8 cellular contexts compared by ENCODE assay signal in genomic region chr2:126656311-126657145, GRCh38. TPM values are rescaled to one million over a fixed set of nuclear protein-coding genes. Genes with fewer than 3 reads are reported as not detected.
DNase-seq lines count a peak whose midpoint lies in the region; ATAC-seq and TF ChIP-seq lines count a peak whose summit lies in the region.

No MANE protein-coding gene starts in this region.

- peak overlapping the region; percentile 98 for H3K27ac Mint-ChIP-seq in T-helper 17 cell

- TF ChIP-seq CTCF in cardiac fibroblast (IDR thresholded peaks at IDR 0.05; ENCODE audit: low read depth, low read length), result no peak

- peak overlapping the region; percentile 64 to 77 for H3K4me3 ChIP-seq in cardiac fibroblast (replicated peaks in 1 of 2; ENCODE audit: low read depth in 2 of 2, low read length in 2 of 2)

- peaks cover 3% of the 10 kb centered on the region for H3K36me3 Mint-ChIP-seq in T-helper 17 cell (ENCODE audit: low read depth)

- peak overlapping the region; percentile 96 for H3K4me3 Mint-ChIP-seq in T-helper 17 cell

- H3K27me3 Mint-ChIP-seq in T-helper 17 cell, result no peaks in the 10 kb centered on the region

- peak overlapping the region; percentile 73 for H3K27ac ChIP-seq in layer of hippocampus (ENCODE audit: low read depth, low read length)

- DNase-seq in T-helper 17 cell (no peak), cardiac fibroblast (ENCODE audit: low read depth in 2 of 2) (peak; percentile 52 to 55), DMS153 treated with DMSO at 0.1 percent for 48 hours (lab: John Stamatoyannopoulos, UW; ENCODE audit: unreplicated experiment) (no peak), NCI-H1048 (lab: John Stamatoyannopoulos, UW) (no peak)
- DNase-seq in stimulated activated CD4-positive, alpha-beta T cell treated with anti-CD3 and anti-CD28 coated beads, Interleukin-4, amount 100 ng/mL, for 4 hours, result peak; percentile 44 to 52

- H3K9me3 ChIP-seq in T-helper 17 cell (ENCODE audit: control insufficient read depth, low read length, poor library complexity, severe bottlenecking), result peaks cover 2% of the 10 kb centered on the region

- H3K27me3 ChIP-seq in layer of hippocampus (ENCODE audit: control insufficient read depth, insufficient read depth, low read length), result no peaks in the 10 kb centered on the region

- ATAC-seq in GM18873 (IDR thresholded peaks at IDR 0.05; ENCODE audit: low FRiP score, unreplicated experiment) (peak; percentile 9), HG02970 (IDR thresholded peaks at IDR 0.05; ENCODE audit: low FRiP score, unreplicated experiment) (peak; percentile 28), T-helper 17 cell (peak; percentile 27)

- peaks cover 49% of the 10 kb centered on the region for H3K4me1 Mint-ChIP-seq in T-helper 17 cell

RNA-seq across cellular contexts. Expression of gene GYPC, which starts 0.6 kb away (rescaled TPM):
- total RNA-seq in T-helper 17 cell, result 10 to 100 TPM; 73.7 to 86.2 TPM

Comparison
In these comparisons a context has a peak if more than half of its experiments do, and no peak if none do; other contexts are left out.
1. DNase-seq: peak in cardiac fibroblast (2 of 2) and stimulated activated CD4-positive, alpha-beta T cell treated with anti-CD3 and anti-CD28 coated beads, Interleukin-4, amount 100 ng/mL, for 4 hours (2 of 2); none in T-helper 17 cell (0 of 3), DMS153 treated with DMSO at 0.1 percent for 48 hours (single experiment) and NCI-H1048 (single experiment).
2. Peak in every context shown above with its lines, with median percentiles within 50 percentile points of each other: ATAC-seq.